Comparison of ENCODE assay signal across 29 cellular contexts in the genomic region with DNA sequence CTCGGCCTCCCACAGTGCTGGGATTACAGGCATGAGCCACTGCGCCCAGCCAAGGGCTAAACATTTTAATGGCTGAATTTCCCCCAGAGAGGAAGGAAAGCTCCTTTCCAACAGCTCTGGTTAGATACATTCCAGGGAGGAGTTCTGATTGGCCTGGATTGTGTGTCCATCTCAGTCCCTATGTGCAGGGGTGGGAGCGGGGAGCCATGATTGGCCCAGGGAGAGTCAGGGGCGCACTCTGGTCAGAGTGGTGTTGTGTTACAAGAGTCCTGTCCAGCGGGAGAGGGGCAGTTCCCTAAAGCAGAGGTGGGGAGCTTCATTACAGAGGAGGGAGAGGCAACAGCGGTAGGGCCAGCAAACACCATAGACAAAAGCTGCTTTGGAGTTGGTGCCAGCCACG.
DNase-seq lines count a peak whose midpoint lies in the region; ATAC-seq lines count a peak whose summit lies in the region.
"Had no signal": no experiment of that assay in that cellular context is flagged by ENCODE, and none has a peak within 500 bp of the region (broad histone marks: within the 10 kb centered on the region; RNA-seq: fewer than 3 reads in every experiment).

No MANE protein-coding gene starts in this region.

- H3K9me3 Mint-ChIP-seq in central memory CD8-positive, alpha-beta T cell: no peaks in the 10 kb centered on the region
- no peaks in the 10 kb centered on the region for H3K9me3 Mint-ChIP-seq in stimulated activated effector memory CD8-positive, alpha-beta T cell treated with anti-CD3 and anti-CD28 coated beads, Interleukin-12 subunit alpha, Interleukin-12 subunit beta, amount 100 ng/mL, for 72 hours
- H3K9me3 Mint-ChIP-seq: activated CD4-positive, alpha-beta memory T cell treated with anti-CD3 and anti-CD28 coated beads for 36 hours; activated naive CD4-positive, alpha-beta T cell treated with anti-CD3 and anti-CD28 coated beads, Interleukin-2, amount 10 ng/mL, durations not matched to agents 7 days and 5 days; HFFc6; IgD-negative memory B cell had no signal

- no peak overlapping the region for H3K4me3 Mint-ChIP-seq in central memory CD8-positive, alpha-beta T cell
- no peak overlapping the region for H3K4me3 Mint-ChIP-seq in stimulated activated effector memory CD8-positive, alpha-beta T cell treated with anti-CD3 and anti-CD28 coated beads, Interleukin-12 subunit alpha, Interleukin-12 subunit beta, amount 100 ng/mL, for 72 hours
- H3K4me3 Mint-ChIP-seq: activated CD4-positive, alpha-beta memory T cell treated with anti-CD3 and anti-CD28 coated beads for 36 hours; activated naive CD4-positive, alpha-beta T cell treated with anti-CD3 and anti-CD28 coated beads, Interleukin-2, amount 10 ng/mL, durations not matched to agents 7 days and 5 days; HFFc6 had no signal

- H3K9me3 ChIP-seq in HUES48 (ENCODE audit: control insufficient read depth, insufficient read depth, low read length): no peaks in the 10 kb centered on the region
- H3K9me3 ChIP-seq: BLaER1 treated with 17β-estradiol and CSF1 and Interleukin-3, amounts not matched to agents 10 nM and 100 nM; heart left ventricle; left lung; stomach; thyroid gland had no signal

- no peaks in the 10 kb centered on the region for H3K27me3 Mint-ChIP-seq in central memory CD8-positive, alpha-beta T cell
- H3K27me3 Mint-ChIP-seq: activated CD4-positive, alpha-beta memory T cell treated with anti-CD3 and anti-CD28 coated beads for 36 hours; activated naive CD4-positive, alpha-beta T cell treated with anti-CD3 and anti-CD28 coated beads, Interleukin-2, amount 10 ng/mL, durations not matched to agents 7 days and 5 days; IgD-negative memory B cell had no signal

- no peaks in the 10 kb centered on the region for H3K27me3 ChIP-seq in HUES48 (ENCODE audit: control insufficient read depth, insufficient read depth, low read length)
- H3K27me3 ChIP-seq: BLaER1 treated with 17β-estradiol and CSF1 and Interleukin-3, amounts not matched to agents 10 nM and 100 nM; heart left ventricle; stomach; thyroid gland had no signal

- ATAC-seq in central memory CD8-positive, alpha-beta T cell (replicated peaks; ENCODE audit: extremely low read depth, poor library complexity, severe bottlenecking): no peak
- ATAC-seq in stimulated activated effector memory CD8-positive, alpha-beta T cell treated with anti-CD3 and anti-CD28 coated beads, Interleukin-12 subunit alpha, Interleukin-12 subunit beta, amount 100 ng/mL, for 72 hours: no peak
- ATAC-seq: esophagus mucosa, heart left ventricle, left lung, PC-3 had no signal

- no peak for DNase-seq in central memory CD8-positive, alpha-beta T cell (ENCODE audit: low spot score in 2 of 2)
- DNase-seq in iPS-NIHi7 (ENCODE audit: extremely low spot score) (peak; percentile 87), amniotic stem cell (lab: John Stamatoyannopoulos, UW) (no peak), SIG-M5 (lab: John Stamatoyannopoulos, UW) (no peak), amygdala (lab: John Stamatoyannopoulos, UW) (no peak)
- DNase-seq in stimulated activated effector memory CD8-positive, alpha-beta T cell treated with anti-CD3 and anti-CD28 coated beads, Interleukin-12 subunit alpha, Interleukin-12 subunit beta, amount 100 ng/mL, for 72 hours (ENCODE audit: low spot score in 2 of 2): no peak
- DNase-seq: activated CD4-positive, alpha-beta memory T cell treated with anti-CD3 and anti-CD28 coated beads for 36 hours; activated CD8-positive, alpha-beta memory T cell treated with anti-CD3 and anti-CD28 coated beads, Interleukin-2, amount 50 U/mL, for 48 hours; activated naive CD4-positive, alpha-beta T cell treated with anti-CD3 and anti-CD28 coated beads, Interleukin-2, amount 10 ng/mL, durations not matched to agents 7 days and 5 days; DMS79; effector memory CD4-positive, alpha-beta T cell; GF-D8; heart left ventricle; HFFc6; mesenchymal stem cell; NCI-H1092; NCI-H2171; NCI-H510A treated with DMSO at 0.1 percent for 48 hours; occipital lobe; SHP77; stomach; SW 1271; thyroid gland had no signal

- H3K36me3 Mint-ChIP-seq in central memory CD8-positive, alpha-beta T cell (ENCODE audit: insufficient read depth): peaks cover 13% of the 10 kb centered on the region
- H3K36me3 Mint-ChIP-seq in stimulated activated effector memory CD8-positive, alpha-beta T cell treated with anti-CD3 and anti-CD28 coated beads, Interleukin-12 subunit alpha, Interleukin-12 subunit beta, amount 100 ng/mL, for 72 hours: no peaks in the 10 kb centered on the region
- H3K36me3 Mint-ChIP-seq: activated CD4-positive, alpha-beta memory T cell treated with anti-CD3 and anti-CD28 coated beads for 36 hours; activated naive CD4-positive, alpha-beta T cell treated with anti-CD3 and anti-CD28 coated beads, Interleukin-2, amount 10 ng/mL, durations not matched to agents 7 days and 5 days had no signal

- peaks cover 55% of the 10 kb centered on the region for H3K4me1 Mint-ChIP-seq in central memory CD8-positive, alpha-beta T cell
- H3K4me1 Mint-ChIP-seq in stimulated activated effector memory CD8-positive, alpha-beta T cell treated with anti-CD3 and anti-CD28 coated beads, Interleukin-12 subunit alpha, Interleukin-12 subunit beta, amount 100 ng/mL, for 72 hours: peaks cover 30% of the 10 kb centered on the region
- H3K4me1 Mint-ChIP-seq: activated naive CD4-positive, alpha-beta T cell treated with anti-CD3 and anti-CD28 coated beads, Interleukin-2, amount 10 ng/mL, durations not matched to agents 7 days and 5 days had no signal

- peaks cover 48% of the 10 kb centered on the region for H3K4me1 ChIP-seq in HUES48 (ENCODE audit: control insufficient read depth, insufficient read depth, low read length)
- H3K4me1 ChIP-seq: left lung had no signal

- peak overlapping the region; percentile 71 for H3K27ac Mint-ChIP-seq in central memory CD8-positive, alpha-beta T cell (ENCODE audit: low read depth)
- H3K27ac Mint-ChIP-seq in stimulated activated effector memory CD8-positive, alpha-beta T cell treated with anti-CD3 and anti-CD28 coated beads, Interleukin-12 subunit alpha, Interleukin-12 subunit beta, amount 100 ng/mL, for 72 hours: peak overlapping the region; percentile 32
- H3K27ac Mint-ChIP-seq: activated CD4-positive, alpha-beta memory T cell treated with anti-CD3 and anti-CD28 coated beads for 36 hours; activated naive CD4-positive, alpha-beta T cell treated with anti-CD3 and anti-CD28 coated beads, Interleukin-2, amount 10 ng/mL, durations not matched to agents 7 days and 5 days; HFFc6; IgD-negative memory B cell had no signal

- H3K4me3 ChIP-seq in HUES48 (ENCODE audit: low read depth, low read length): no peak overlapping the region
- H3K4me3 ChIP-seq: BLaER1 treated with 17β-estradiol and CSF1 and Interleukin-3, amounts not matched to agents 10 nM and 100 nM; heart left ventricle; left lung; stomach; thyroid gland had no signal

- H3K27ac ChIP-seq in HUES48 (ENCODE audit: low read depth, low read length): peak overlapping the region; percentile 74
- H3K27ac ChIP-seq: BLaER1 treated with 17β-estradiol and CSF1 and Interleukin-3, amounts not matched to agents 10 nM and 100 nM; heart left ventricle; left lung; stomach; thyroid gland had no signal

- H3K36me3 ChIP-seq in HUES48 (ENCODE audit: control insufficient read depth, insufficient read depth, low read length): no peaks in the 10 kb centered on the region
- H3K36me3 ChIP-seq: heart left ventricle, left lung, stomach, thyroid gland had no signal

- H3K9ac ChIP-seq in HUES48 (ENCODE audit: low read depth, low read length): no peak overlapping the region; the same call in 1 of the 2 replicates
- H3K9ac ChIP-seq: BLaER1 treated with 17β-estradiol and CSF1 and Interleukin-3, amounts not matched to agents 10 nM and 100 nM had no signal
